In genomic region chr18:55256568-55257289, GRCh38 we compare ENCODE assay signal across 22 cellular contexts.
A peak's percentile ranks its signal among the peaks of the same experiment; 100 is the strongest.
DNase-seq lines count a peak whose midpoint lies in the region; ATAC-seq and TF ChIP-seq lines count a peak whose summit lies in the region.
"Had no signal": no experiment of that assay in that cellular context is flagged by ENCODE, and none has a peak within 500 bp of the region (broad histone marks: within the 10 kb centered on the region; RNA-seq: fewer than 3 reads in every experiment).

No MANE protein-coding gene starts in this region.

- ATAC-seq in HG03442 (IDR thresholded peaks at IDR 0.05; ENCODE audit: unreplicated experiment): no peak
- ATAC-seq in omental fat pad (ENCODE audit: low FRiP score): no peak

- WGBS in adipose tissue, 3 donors: 82 to 91% (median 85%) methylated on average over 5 of the region's 5 CpGs

- peak overlapping the region; percentile 22 for H3K27ac ChIP-seq in adipose tissue (ENCODE audit: low read depth, low read length)
- H3K27ac ChIP-seq: left ventricle myocardium inferior, parathyroid adenoma, thoracic aorta had no signal

- TF ChIP-seq CTCF in retinal pigment epithelial cell (conservative IDR thresholded peaks at IDR 0.05; ENCODE audit: low read depth, low read length) (no peak), omental fat pad (IDR thresholded peaks at IDR 0.05) (no peak), GM10266 (IDR thresholded peaks at IDR 0.05; ENCODE audit: control insufficient read depth, insufficient read depth, low read depth, missing control alignments) (no peak)

- H3K4me3 ChIP-seq in retinal pigment epithelial cell (ENCODE audit: low read length): no peak overlapping the region
- H3K4me3 ChIP-seq: left ventricle myocardium inferior, thoracic aorta had no signal

- DNase-seq in GM03348 (ENCODE audit: low spot score) (peak; percentile 46), glomerular visceral epithelial cell (ENCODE audit: extremely low spot score) (peak; percentile 87), retinal pigment epithelial cell (ENCODE audit: low read depth) (peak; percentile 30), omental fat pad (ENCODE audit: low spot score) (no peak), GM10266 (ENCODE audit: extremely low spot score) (no peak)
- no peak for DNase-seq in activated CD8-positive, alpha-beta memory T cell treated with anti-CD3 and anti-CD28 coated beads, Interleukin-2, amount 50 U/mL, for 4 hours
- DNase-seq: activated CD4-positive, alpha-beta T cell treated with anti-CD3 and anti-CD28 coated beads for 48 hours; activated CD8-positive, alpha-beta memory T cell treated with anti-CD3 and anti-CD28 coated beads, Interleukin-2, amount 50 U/mL, for 48 hours; activated gamma-delta T cell; AML-193; cerebellar nuclear complex; left ventricle myocardium inferior; MV-4-11; naive B cell; NCI-H1930; NCI-H446; NK-92 treated with Interleukin-12 subunit alpha and Interleukin-12 subunit beta, amount 100 ng/mL, for 24 hours; small intestine had no signal

Comparison
In these comparisons a context has a peak if more than half of its experiments do, and no peak if none do; other contexts are left out.
1. DNase-seq: peak in GM03348 (single experiment), glomerular visceral epithelial cell (single experiment) and retinal pigment epithelial cell (single experiment); none in omental fat pad (single experiment), activated CD8-positive, alpha-beta memory T cell treated with anti-CD3 and anti-CD28 coated beads, Interleukin-2, amount 50 U/mL, for 4 hours (single experiment) and GM10266 (single experiment).